Comparison of ENCODE assay signal across 8 cellular contexts in the genomic region with DNA sequence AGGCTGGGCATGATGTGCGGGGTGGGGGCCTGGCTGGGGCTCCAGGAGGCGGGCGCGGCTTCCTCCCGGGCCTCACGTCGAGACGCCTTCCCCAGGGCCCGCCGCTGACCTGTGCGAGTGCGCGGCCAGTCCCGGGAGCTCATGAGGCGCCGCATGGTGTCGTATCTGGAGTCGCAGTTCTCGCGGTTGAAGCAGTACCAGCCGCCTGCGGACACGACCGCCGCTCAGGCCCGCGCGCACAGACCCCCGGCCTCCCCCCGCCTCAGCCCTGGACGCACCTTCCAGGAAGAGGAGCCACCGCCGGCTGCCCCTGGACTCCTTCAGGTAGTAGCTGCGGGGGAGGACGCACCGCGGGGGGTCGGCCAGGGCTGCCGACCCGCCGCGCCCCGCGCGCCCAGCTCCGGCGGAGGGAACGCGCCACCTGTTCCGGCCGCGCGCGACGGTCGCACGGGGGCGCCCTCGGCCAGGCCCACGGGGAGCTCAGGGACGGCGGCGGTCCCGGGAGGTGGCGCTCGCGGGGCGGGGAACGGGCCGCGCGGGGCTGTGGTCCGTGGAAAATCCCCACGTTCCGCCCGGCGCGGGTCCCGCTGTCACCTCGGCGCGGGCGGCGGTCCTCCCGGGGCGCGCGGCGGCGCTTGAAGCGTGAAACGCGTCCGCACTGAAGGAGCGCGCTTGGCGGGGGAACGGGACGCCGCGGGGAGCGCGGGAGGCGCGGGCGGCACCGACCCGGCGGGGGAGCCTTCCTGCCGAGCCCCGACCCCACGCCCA. TPM values are rescaled to one million over a fixed set of nuclear protein-coding genes. Genes with fewer than 3 reads are reported as not detected.
DNase-seq lines count a peak whose midpoint lies in the region; ATAC-seq, FAIRE-seq and TF ChIP-seq lines count a peak whose summit lies in the region.

No MANE protein-coding gene starts in this region.

- no peak overlapping the region for H3K4me2 ChIP-seq in endothelial cell of umbilical vein (ENCODE audit: insufficient read depth, low read length)

- POLR2A ChIA-PET in endothelial cell of umbilical vein (lab: Charles Lee): no interaction called here

- H3K4me1 Mint-ChIP-seq in naive B cell: peaks cover 0 to 8% (median 5%) of the 10 kb centered on the region in 3 donors
- peaks cover 9% of the 10 kb centered on the region for H3K4me1 Mint-ChIP-seq in stimulated activated effector memory CD8-positive, alpha-beta T cell treated with anti-CD3 and anti-CD28 coated beads, Interleukin-12 subunit alpha, Interleukin-12 subunit beta, amount 100 ng/mL, for 72 hours

- H3K27me3 Mint-ChIP-seq in naive B cell: peaks cover 18 to 57% (median 28%) of the 10 kb centered on the region in 3 donors

- TF ChIP-seq CTCF in endothelial cell of umbilical vein (IDR thresholded peaks at IDR 0.05; ENCODE audit: extremely low read depth in 1 of 2, insufficient read depth in 1 of 2, low read depth in 1 of 2, low read length in 2 of 2): peak; percentile 60 to 75

- H3K4me3 ChIP-seq in endothelial cell of umbilical vein (replicated peaks in 1 of 3; ENCODE audit: insufficient read depth in 1 of 3, low read depth in 1 of 3, low read length in 3 of 3): no peak overlapping the region

- no peak for TF ChIP-seq POLR2A in endothelial cell of umbilical vein (IDR thresholded peaks at IDR 0.05; ENCODE audit: low read depth, low read length)

- peak overlapping the region in 1 of 6 donors; percentile 92 for H3K27ac Mint-ChIP-seq in naive B cell
- H3K27ac Mint-ChIP-seq in stimulated activated effector memory CD8-positive, alpha-beta T cell treated with anti-CD3 and anti-CD28 coated beads, Interleukin-12 subunit alpha, Interleukin-12 subunit beta, amount 100 ng/mL, for 72 hours: no peak overlapping the region

- H3K9me3 ChIP-seq in endothelial cell of umbilical vein (replicated peaks; ENCODE audit: control insufficient read depth, insufficient read depth, low read length): no peaks in the 10 kb centered on the region

- DNase-seq in AG08395 (ENCODE audit: low spot score): peak; percentile 73
- DNase-seq in NCI-H226: peak; percentile 47
- peak; percentile 59 to 61 for DNase-seq in activated CD8-positive, alpha-beta memory T cell treated with anti-CD3 and anti-CD28 coated beads for 4 hours (ENCODE audit: low read depth in 2 of 2)
- DNase-seq in endothelial cell of umbilical vein (ENCODE audit: low read depth, low spot score): peak; percentile 18
- DNase-seq in naive B cell: peak; percentile 83
- DNase-seq in stimulated activated effector memory CD8-positive, alpha-beta T cell treated with anti-CD3 and anti-CD28 coated beads, Interleukin-12 subunit alpha, Interleukin-12 subunit beta, amount 100 ng/mL, for 72 hours (ENCODE audit: low spot score in 2 of 2): peak; percentile 84 to 85
- DNase-seq in cerebellar nuclear complex (lab: John Stamatoyannopoulos, UW): no peak

- H3K27me3 ChIP-seq in endothelial cell of umbilical vein (ENCODE audit: control insufficient read depth in 2 of 2, insufficient read depth in 2 of 2, low read length in 2 of 2): peaks cover 34 to 47% of the 10 kb centered on the region in 2 experiments

- H3K27ac ChIP-seq in endothelial cell of umbilical vein (ENCODE audit: insufficient read depth, low read depth, low read length): no peak overlapping the region

- H3K36me3 ChIP-seq in endothelial cell of umbilical vein (ENCODE audit: control insufficient read depth in 2 of 2, extremely low read depth in 1 of 2, insufficient read depth in 2 of 2, low read length in 2 of 2): no peaks in the 10 kb centered on the region

- no peaks in the 10 kb centered on the region for H3K9me1 ChIP-seq in endothelial cell of umbilical vein (replicated peaks; ENCODE audit: control insufficient read depth, extremely low read depth, insufficient read depth, low read length)

- H3K36me3 Mint-ChIP-seq in naive B cell: no peaks in the 10 kb centered on the region
- H3K36me3 Mint-ChIP-seq in stimulated activated effector memory CD8-positive, alpha-beta T cell treated with anti-CD3 and anti-CD28 coated beads, Interleukin-12 subunit alpha, Interleukin-12 subunit beta, amount 100 ng/mL, for 72 hours: peaks cover 6% of the 10 kb centered on the region

- no peaks in the 10 kb centered on the region for H4K20me1 ChIP-seq in endothelial cell of umbilical vein (replicated peaks; ENCODE audit: control insufficient read depth, extremely low read depth, insufficient read depth, low read length)

- FAIRE-seq in endothelial cell of umbilical vein (lab: Jason Lieb, UNC): no peak

- intact Hi-C loops in endothelial cell of umbilical vein (cut with micrococcal nuclease): loop anchor here (1.0 kb wide), 1 partner anchor 63 kb away; the partner anchor contains the start of gene CENPX

- peak; percentile 62 for ATAC-seq in GM19023 (IDR thresholded peaks at IDR 0.05; ENCODE audit: unreplicated experiment)
- ATAC-seq in naive B cell (ENCODE audit: low read depth in 2 of 2): peak; percentile 96
- peak; percentile 90 for ATAC-seq in stimulated activated effector memory CD8-positive, alpha-beta T cell treated with anti-CD3 and anti-CD28 coated beads, Interleukin-12 subunit alpha, Interleukin-12 subunit beta, amount 100 ng/mL, for 72 hours

- H3K4me1 ChIP-seq in endothelial cell of umbilical vein (ENCODE audit: control insufficient read depth, extremely low read depth, insufficient read depth, low read length): no peaks in the 10 kb centered on the region

- BruUV-seq in endothelial cell of umbilical vein (replicated peaks; lab: Mats Ljungman, UMichigan): no TSS peak

- H2AFZ ChIP-seq in endothelial cell of umbilical vein (ENCODE audit: low read depth, low read length): peak overlapping the region; percentile 14

- CTCF ChIA-PET in endothelial cell of umbilical vein (lab: Charles Lee): interaction anchor here (0.5 to 2.6 kb wide), 39 partner anchors 9 to 578 kb away, joined by 3 to 345 read pairs (median 5); partner anchors contain the start of genes ASPSCR1, CENPX, DCXR and GPS1

- no peaks in the 10 kb centered on the region for H3K79me2 ChIP-seq in endothelial cell of umbilical vein (ENCODE audit: control insufficient read depth, insufficient read depth, low read length)

- no peak overlapping the region for H3K9ac ChIP-seq in endothelial cell of umbilical vein (replicated peaks; ENCODE audit: extremely low read depth, insufficient read depth, low read length)

- peak overlapping the region in 7 of 8 donors; percentile 39 to 88 (median 74) for H3K4me3 Mint-ChIP-seq in naive B cell
- H3K4me3 Mint-ChIP-seq in stimulated activated effector memory CD8-positive, alpha-beta T cell treated with anti-CD3 and anti-CD28 coated beads, Interleukin-12 subunit alpha, Interleukin-12 subunit beta, amount 100 ng/mL, for 72 hours: peak overlapping the region; percentile 55

- H3K9me3 Mint-ChIP-seq in naive B cell: no peaks in the 10 kb centered on the region
- no peaks in the 10 kb centered on the region for H3K9me3 Mint-ChIP-seq in stimulated activated effector memory CD8-positive, alpha-beta T cell treated with anti-CD3 and anti-CD28 coated beads, Interleukin-12 subunit alpha, Interleukin-12 subunit beta, amount 100 ng/mL, for 72 hours

- dilution Hi-C loops in endothelial cell of umbilical vein (cut with MboI; ENCODE audit: extremely low pct_ligation_motif_present, low sequenced_read_pairs): no loop called here

RNA-seq across cellular contexts. Expression of gene NOTUM, which starts 1.4 kb away (rescaled TPM):
- not detected in 2 replicates for total RNA-seq in endothelial cell of umbilical vein
- not detected in 2 replicates for polyA plus RNA-seq in endothelial cell of umbilical vein
- polyA plus RNA-seq in endothelial cell of umbilical vein (2011; cell fraction: cytosol; rRNA removed): not detected in 2 replicates
- not detected in 2 replicates for polyA plus RNA-seq in endothelial cell of umbilical vein (2011; cell fraction: nucleus; rRNA removed)
- not detected in 2 replicates for polyA plus RNA-seq in endothelial cell of umbilical vein (2012)
- polyA minus RNA-seq in endothelial cell of umbilical vein: 0.06 and 0.24 TPM in 2 replicates
- polyA minus RNA-seq in endothelial cell of umbilical vein (2011; cell fraction: cytosol; rRNA and poly(A)+ RNA removed): 2.2 TPM
- not detected in 2 replicates for polyA minus RNA-seq in endothelial cell of umbilical vein (2011; cell fraction: nucleus; rRNA and poly(A)+ RNA removed)
- polyA plus RNA-seq in naive B cell (ENCODE audit: low read depth in 6 of 6): not detected

RNA-seq across cellular contexts. Expression of gene MYADML2, which starts 12.5 kb away (rescaled TPM):
- not detected in 2 replicates for total RNA-seq in endothelial cell of umbilical vein
- not detected in 2 replicates for polyA plus RNA-seq in endothelial cell of umbilical vein
- polyA plus RNA-seq in endothelial cell of umbilical vein (2011; cell fraction: cytosol; rRNA removed): not detected in 2 replicates
- not detected in 2 replicates for polyA plus RNA-seq in endothelial cell of umbilical vein (2011; cell fraction: nucleus; rRNA removed)
- not detected in 2 replicates for polyA plus RNA-seq in endothelial cell of umbilical vein (2012)
- polyA minus RNA-seq in endothelial cell of umbilical vein: not detected in 2 replicates
- polyA minus RNA-seq in endothelial cell of umbilical vein (2011; cell fraction: cytosol; rRNA and poly(A)+ RNA removed): not detected
- polyA minus RNA-seq in endothelial cell of umbilical vein (2011; cell fraction: nucleus; rRNA and poly(A)+ RNA removed): not detected in 2 replicates
- not detected for polyA plus RNA-seq in naive B cell (ENCODE audit: low read depth in 6 of 6)

RNA-seq across cellular contexts. Expression of gene ASPSCR1, which starts 17.9 kb away (rescaled TPM):
- 30.9 and 36.5 TPM in 2 replicates for total RNA-seq in endothelial cell of umbilical vein
- polyA plus RNA-seq in endothelial cell of umbilical vein: 24.8 and 30.4 TPM in 2 replicates
- polyA plus RNA-seq in endothelial cell of umbilical vein (2011; cell fraction: cytosol; rRNA removed): 12.2 and 20.1 TPM in 2 replicates
- 47.4 and 58.5 TPM in 2 replicates for polyA plus RNA-seq in endothelial cell of umbilical vein (2011; cell fraction: nucleus; rRNA removed)
- 14.4 and 18.6 TPM in 2 replicates for polyA plus RNA-seq in endothelial cell of umbilical vein (2012)
- 12.6 and 20.8 TPM in 2 replicates for polyA minus RNA-seq in endothelial cell of umbilical vein
- polyA minus RNA-seq in endothelial cell of umbilical vein (2011; cell fraction: cytosol; rRNA and poly(A)+ RNA removed): 29.3 TPM
- polyA minus RNA-seq in endothelial cell of umbilical vein (2011; cell fraction: nucleus; rRNA and poly(A)+ RNA removed): 20.8 and 34.2 TPM in 2 replicates
- 10 to 100 TPM; 20.2 to 31.0 (median 25.0) TPM for polyA plus RNA-seq in naive B cell (ENCODE audit: low read depth in 6 of 6)

RNA-seq across cellular contexts. Expression of gene PYCR1, which starts 22.4 kb away (rescaled TPM):
- 77.7 and 85.3 TPM in 2 replicates for total RNA-seq in endothelial cell of umbilical vein
- polyA plus RNA-seq in endothelial cell of umbilical vein (94.8 and 124 TPM in 2 replicates), naive B cell (ENCODE audit: low read depth in 6 of 6) (1 to 10 TPM; 1.6 to 4.5 (median 2.2) TPM)
- polyA plus RNA-seq in endothelial cell of umbilical vein (2011; cell fraction: cytosol; rRNA removed): 75.4 and 97.2 TPM in 2 replicates
- polyA plus RNA-seq in endothelial cell of umbilical vein (2011; cell fraction: nucleus; rRNA removed): 44.2 and 51.9 TPM in 2 replicates
- 92.9 and 125 TPM in 2 replicates for polyA plus RNA-seq in endothelial cell of umbilical vein (2012)
- 72.3 and 73.4 TPM in 2 replicates for polyA minus RNA-seq in endothelial cell of umbilical vein
- polyA minus RNA-seq in endothelial cell of umbilical vein (2011; cell fraction: cytosol; rRNA and poly(A)+ RNA removed): 53.4 TPM
- polyA minus RNA-seq in endothelial cell of umbilical vein (2011; cell fraction: nucleus; rRNA and poly(A)+ RNA removed): 9.2 and 11.4 TPM in 2 replicates

RNA-seq across cellular contexts. Expression of gene MAFG, which starts 32.0 kb away (rescaled TPM):
- 30.5 and 35.0 TPM in 2 replicates for total RNA-seq in endothelial cell of umbilical vein
- polyA plus RNA-seq in endothelial cell of umbilical vein (27.6 and 28.0 TPM in 2 replicates), naive B cell (ENCODE audit: low read depth in 6 of 6) (1 to 10 TPM; 3.4 to 6.7 (median 4.7) TPM)
- polyA plus RNA-seq in endothelial cell of umbilical vein (2011; cell fraction: cytosol; rRNA removed): 18.8 and 19.6 TPM in 2 replicates
- polyA plus RNA-seq in endothelial cell of umbilical vein (2011; cell fraction: nucleus; rRNA removed): 91.2 and 91.3 TPM in 2 replicates
- 18.8 and 25.2 TPM in 2 replicates for polyA plus RNA-seq in endothelial cell of umbilical vein (2012)
- 19.3 and 20.4 TPM in 2 replicates for polyA minus RNA-seq in endothelial cell of umbilical vein
- 8.0 TPM for polyA minus RNA-seq in endothelial cell of umbilical vein (2011; cell fraction: cytosol; rRNA and poly(A)+ RNA removed)
- 12.0 and 14.9 TPM in 2 replicates for polyA minus RNA-seq in endothelial cell of umbilical vein (2011; cell fraction: nucleus; rRNA and poly(A)+ RNA removed)

Comparison
In these comparisons a context has a peak if more than half of its experiments do, and no peak if none do; other contexts are left out.
1. DNase-seq: peak in AG08395 (single experiment), NCI-H226 (single experiment), activated CD8-positive, alpha-beta memory T cell treated with anti-CD3 and anti-CD28 coated beads for 4 hours (2 of 2), endothelial cell of umbilical vein (single experiment), naive B cell (single experiment) and stimulated activated effector memory CD8-positive, alpha-beta T cell treated with anti-CD3 and anti-CD28 coated beads, Interleukin-12 subunit alpha, Interleukin-12 subunit beta, amount 100 ng/mL, for 72 hours (2 of 2); none in cerebellar nuclear complex (0 of 2).
2. Peak in every context shown above with its lines, with median percentiles within 50 percentile points of each other: ATAC-seq.